Comparison of ENCODE assay signal across 2 cellular contexts in genomic region chr3:70857926-70858325, GRCh38.
TF ChIP-seq lines count a peak whose summit lies in the region.

No MANE protein-coding gene starts in this region.

TF ChIP-seq in SK-N-SH, 30 proteins besides CTCF, POLR2A, EP300 and RAD21:
- no peak for TF ChIP-seq JUND (IDR thresholded peaks at IDR 0.05)
- no peak for TF ChIP-seq FOXJ3 (CRISPR knock-in tag; IDR thresholded peaks at IDR 0.05)
- TF ChIP-seq EZH2phosphoT487 (IDR thresholded peaks at IDR 0.05; ENCODE audit: borderline replicate concordance, low read depth): no peak
- no peak for TF ChIP-seq USF1 (IDR thresholded peaks at IDR 0.05; ENCODE audit: borderline replicate concordance, low read depth)
- TF ChIP-seq TCF12 (IDR thresholded peaks at IDR 0.05): no peak
- TF ChIP-seq MEF2A (IDR thresholded peaks at IDR 0.05; ENCODE audit: borderline replicate concordance, low read depth): no peak
- no peak for TF ChIP-seq ZBTB33 (IDR thresholded peaks at IDR 0.05; ENCODE audit: borderline replicate concordance, low read depth)
- no peak for TF ChIP-seq REST (IDR thresholded peaks at IDR 0.05; ENCODE audit: low read depth, low read length)
- TF ChIP-seq NRF1 (IDR thresholded peaks at IDR 0.05; ENCODE audit: low read depth, low read length): no peak
- no peak for TF ChIP-seq GABPA (IDR thresholded peaks at IDR 0.05; ENCODE audit: low read depth)
- no peak for TF ChIP-seq TEAD4 (IDR thresholded peaks at IDR 0.05; ENCODE audit: borderline replicate concordance, insufficient read depth)
- TF ChIP-seq FOSL2 (IDR thresholded peaks at IDR 0.05; ENCODE audit: borderline replicate concordance, low read depth): no peak
- TF ChIP-seq MAX (IDR thresholded peaks at IDR 0.05; ENCODE audit: low read depth): no peak
- TF ChIP-seq TAF1 (IDR thresholded peaks at IDR 0.05; ENCODE audit: borderline replicate concordance, low read depth, low read length): no peak
- TF ChIP-seq FOXM1 (IDR thresholded peaks at IDR 0.05; ENCODE audit: low read depth): no peak
- no peak for TF ChIP-seq YY1 (IDR thresholded peaks at IDR 0.05; ENCODE audit: low read depth)
- no peak for TF ChIP-seq POLR2AphosphoS5 (IDR thresholded peaks at IDR 0.05; ENCODE audit: low read depth, low read length)
- no peak for TF ChIP-seq GATA2 (CRISPR knock-in tag; IDR thresholded peaks at IDR 0.05)
- no peak for TF ChIP-seq CHD2 (IDR thresholded peaks at IDR 0.05; ENCODE audit: low read length, partially characterized antibody)
- no peak for TF ChIP-seq IRF3 (IDR thresholded peaks at IDR 0.05; ENCODE audit: low read depth, low read length)

TF ChIP-seq in SK-N-SH treated with all-trans-retinoic acid at 6 μM for 48 hours, 23 proteins besides CTCF, POLR2A, EP300 and RAD21:
- TF ChIP-seq POU6F1 (CRISPR knock-in tag; IDR thresholded peaks at IDR 0.05; ENCODE audit: borderline replicate concordance, low read depth) (no peak), ZNF565 (CRISPR knock-in tag; conservative IDR thresholded peaks at IDR 0.05; ENCODE audit: low read depth) (no peak), OSR1 (CRISPR knock-in tag; IDR thresholded peaks at IDR 0.05) (no peak), GLIS3 (CRISPR knock-in tag; IDR thresholded peaks at IDR 0.05) (no peak), ARNTL (CRISPR knock-in tag; IDR thresholded peaks at IDR 0.05; ENCODE audit: borderline replicate concordance, low read depth) (no peak), CSDC2 (CRISPR knock-in tag; IDR thresholded peaks at IDR 0.05) (no peak), TOX (CRISPR knock-in tag; IDR thresholded peaks at IDR 0.05; ENCODE audit: borderline replicate concordance) (no peak), BACH2 (CRISPR knock-in tag; IDR thresholded peaks at IDR 0.05; ENCODE audit: borderline replicate concordance) (no peak), ZFP30 (CRISPR knock-in tag; IDR thresholded peaks at IDR 0.05) (no peak), PPARA (CRISPR knock-in tag; IDR thresholded peaks at IDR 0.05; ENCODE audit: borderline replicate concordance) (no peak)
